Comparison of ENCODE assay signal across 9 cellular contexts in the genomic region with DNA sequence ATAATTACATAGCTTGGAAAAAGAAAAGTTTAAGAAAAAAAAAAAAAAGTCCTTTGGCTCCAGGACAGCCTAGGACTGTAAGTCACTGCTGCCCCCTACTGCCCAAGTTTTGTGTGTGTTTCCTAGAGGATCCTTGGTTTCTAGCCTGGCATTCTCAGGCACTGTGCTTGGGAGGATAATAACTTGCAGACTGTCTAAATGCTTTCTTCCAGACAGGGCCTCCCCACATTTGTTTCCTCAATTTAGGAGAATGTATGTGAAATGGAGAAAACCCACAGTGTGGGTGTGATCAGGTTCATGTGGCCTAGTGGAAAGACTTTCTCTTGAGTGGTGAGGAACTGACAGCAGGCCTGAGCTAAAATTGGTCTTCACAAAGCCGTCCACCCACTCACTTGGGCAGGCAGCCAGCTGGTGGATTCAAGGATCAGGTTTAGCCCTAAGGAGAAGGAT.
DNase-seq lines count a peak whose midpoint lies in the region; ATAC-seq and TF ChIP-seq lines count a peak whose summit lies in the region.
"Had no signal": no experiment of that assay in that cellular context is flagged by ENCODE, and none has a peak within 500 bp of the region (broad histone marks: within the 10 kb centered on the region; RNA-seq: fewer than 3 reads in every experiment).

No MANE protein-coding gene starts in this region.

- TF ChIP-seq POLR2A in stomach (IDR thresholded peaks at IDR 0.05), result no peak

- H3K4me1 ChIP-seq in stomach, result peaks cover 0 to 23% (median 8%) of the 10 kb centered on the region in 4 donors

- no peak overlapping the region for H3K27ac Mint-ChIP-seq in endothelial cell (ENCODE audit: unreplicated experiment)
- H3K27ac Mint-ChIP-seq: T-helper 17 cell had no signal

- no peak overlapping the region for H3K27ac ChIP-seq in stomach

- no peaks in the 10 kb centered on the region for H3K27me3 Mint-ChIP-seq in endothelial cell (ENCODE audit: unreplicated experiment)
- H3K27me3 Mint-ChIP-seq: T-helper 17 cell had no signal

- no peak for ATAC-seq in GM18873 (IDR thresholded peaks at IDR 0.05; ENCODE audit: low FRiP score, unreplicated experiment)
- ATAC-seq: T-helper 17 cell had no signal

- no peak overlapping the region for H3K4me3 Mint-ChIP-seq in endothelial cell (ENCODE audit: unreplicated experiment)
- H3K4me3 Mint-ChIP-seq: T-helper 17 cell had no signal

- no peak overlapping the region for H3K4me3 ChIP-seq in HFF-Myc (replicated peaks; ENCODE audit: low read depth, low read length)
- no peak overlapping the region for H3K4me3 ChIP-seq in stomach

- TF ChIP-seq CTCF in HFF-Myc (IDR thresholded peaks at IDR 0.05; ENCODE audit: low read depth, low read length, missing control alignments), result peak; percentile 84
- peak; percentile 72 for TF ChIP-seq CTCF in endothelial cell (IDR thresholded peaks at IDR 0.05; ENCODE audit: unreplicated experiment)
- peak in 5 of 7 experiments; percentile 54 to 77 (median 70) for TF ChIP-seq CTCF in stomach (IDR thresholded peaks at IDR 0.05)

- no peaks in the 10 kb centered on the region for H3K4me1 Mint-ChIP-seq in endothelial cell (ENCODE audit: unreplicated experiment)
- H3K4me1 Mint-ChIP-seq: T-helper 17 cell had no signal

- no peaks in the 10 kb centered on the region for H3K36me3 Mint-ChIP-seq in endothelial cell (ENCODE audit: low read depth, unreplicated experiment)

- no peaks in the 10 kb centered on the region for H3K27me3 ChIP-seq in stomach

- WGBS in stomach, 5 donors, result 0 to 34% (median 23%) methylated on average over 1 of the region's 1 CpG

- H3K9me3 Mint-ChIP-seq in endothelial cell (ENCODE audit: unreplicated experiment), result no peaks in the 10 kb centered on the region

- TF ChIP-seq EP300 in stomach (IDR thresholded peaks at IDR 0.05), result no peak

- peak; percentile 23 for DNase-seq in DMS 273 treated with DMSO at 0.1 percent for 48 hours (lab: John Stamatoyannopoulos, UW)
- DNase-seq in HFF-Myc (ENCODE audit: extremely low read depth, low read depth), result peak; percentile 78
- DNase-seq in NCI-H2227 treated with DMSO at 0.1 percent for 48 hours (lab: John Stamatoyannopoulos, UW), result peak; percentile 80
- peak; percentile 23 for DNase-seq in activated CD4-positive, alpha-beta T cell treated with anti-CD3 and anti-CD28 coated beads, Interleukin-2, amount 50 U/mL, for 1 hour
- DNase-seq in endothelial cell (ENCODE audit: low spot score), result peak; percentile 85
- DNase-seq in middle frontal gyrus (ENCODE audit: extremely low spot score, low spot score), result peak; percentile 70
- DNase-seq in stomach, result peak; percentile 82

- no peaks in the 10 kb centered on the region for H3K36me3 ChIP-seq in stomach

- intact Hi-C loops in stomach (cut with DNase I; ENCODE audit: low total_unique reads), result no loop called here

- H3K9me3 ChIP-seq in stomach, result no peaks in the 10 kb centered on the region

Comparison
In these comparisons a context has a peak if more than half of its experiments do, and no peak if none do; other contexts are left out.
1. DNase-seq: peak in every context shown above with its lines; median percentile 85 in endothelial cell; 82 in stomach; 80 in NCI-H2227 treated with DMSO at 0.1 percent for 48 hours; 78 in HFF-Myc; 70 in middle frontal gyrus; 23 in DMS 273 treated with DMSO at 0.1 percent for 48 hours; 23 in activated CD4-positive, alpha-beta T cell treated with anti-CD3 and anti-CD28 coated beads, Interleukin-2, amount 50 U/mL, for 1 hour.